Comparison of ENCODE assay signal across 1 cellular context in genomic region chr13:72545030-72545719, GRCh38.
TF ChIP-seq lines count a peak whose summit lies in the region.

No MANE protein-coding gene starts in this region.

TF ChIP-seq in HepG2, 621 proteins besides CTCF, POLR2A, EP300 and RAD21 (continued from another document and continues in another):
- TF ChIP-seq TMF1 (CRISPR knock-in tag; IDR thresholded peaks at IDR 0.05; ENCODE audit: low read depth) (no peak), EHMT2 (IDR thresholded peaks at IDR 0.05; ENCODE audit: borderline replicate concordance, low read depth, low read length) (peak; percentile 80; the same call in 1 of the 2 replicates), ZNF414 (CRISPR knock-in tag; IDR thresholded peaks at IDR 0.05) (no peak), RCOR2 (CRISPR knock-in tag; IDR thresholded peaks at IDR 0.05) (peak; percentile 97), CHCHD3 (CRISPR knock-in tag; IDR thresholded peaks at IDR 0.05) (no peak), SETDB1 (CRISPR knock-in tag; IDR thresholded peaks at IDR 0.05; ENCODE audit: borderline replicate concordance) (no peak), ZMYM3 (CRISPR knock-in tag; IDR thresholded peaks at IDR 0.05) (peak; percentile 90), NR2F1 (CRISPR knock-in tag; IDR thresholded peaks at IDR 0.05) (no peak), JARID2 (CRISPR knock-in tag; IDR thresholded peaks at IDR 0.05; ENCODE audit: insufficient replicate concordance) (no peak), NFYC (CRISPR knock-in tag; IDR thresholded peaks at IDR 0.05) (no peak), ZNF256 (CRISPR knock-in tag; conservative IDR thresholded peaks at IDR 0.05) (0 out of 2 replicates have a peak, but pooled peaks have one; percentile 6), AHR (CRISPR knock-in tag; IDR thresholded peaks at IDR 0.05) (no peak), ONECUT2 (CRISPR knock-in tag; IDR thresholded peaks at IDR 0.05) (no peak), ZBTB7B (CRISPR knock-in tag; IDR thresholded peaks at IDR 0.05) (no peak), ZSCAN29 (CRISPR knock-in tag; conservative IDR thresholded peaks at IDR 0.05) (peak; percentile 22; the same call in 1 of the 2 replicates), TBX3 (IDR thresholded peaks at IDR 0.05; ENCODE audit: borderline replicate concordance) (peak; percentile 55; the same call in 1 of the 2 replicates), TFE3 (CRISPR knock-in tag; IDR thresholded peaks at IDR 0.05) (peak; percentile 84), ZNF274 (CRISPR knock-in tag; IDR thresholded peaks at IDR 0.05) (no peak), TBP (CRISPR knock-in tag; IDR thresholded peaks at IDR 0.05) (no peak), HOXA5 (CRISPR knock-in tag; IDR thresholded peaks at IDR 0.05) (0 out of 2 replicates have a peak, but pooled peaks have one; percentile 58), PLSCR1 (CRISPR knock-in tag; IDR thresholded peaks at IDR 0.05; ENCODE audit: borderline replicate concordance) (no peak), ZNF207 (IDR thresholded peaks at IDR 0.05; ENCODE audit: borderline replicate concordance) (no peak), ZNF597 (CRISPR knock-in tag; IDR thresholded peaks at IDR 0.05) (no peak), ZBTB42 (CRISPR knock-in tag; IDR thresholded peaks at IDR 0.05) (no peak), EED (CRISPR knock-in tag; IDR thresholded peaks at IDR 0.05) (no peak), DPF2 (CRISPR knock-in tag; IDR thresholded peaks at IDR 0.05; ENCODE audit: borderline replicate concordance, low read depth) (peak; percentile 45; the same call in 1 of the 2 replicates), MEIS1 (CRISPR knock-in tag; IDR thresholded peaks at IDR 0.05; ENCODE audit: borderline replicate concordance) (0 out of 2 replicates have a peak, but pooled peaks have one; percentile 37), FOXP4 (CRISPR knock-in tag; IDR thresholded peaks at IDR 0.05) (peak; percentile 89), PTBP1 (IDR thresholded peaks at IDR 0.05; ENCODE audit: low read depth, low read length, poor library complexity, severe bottlenecking) (no peak), NAIF1 (CRISPR knock-in tag; IDR thresholded peaks at IDR 0.05; ENCODE audit: borderline replicate concordance) (no peak), SRSF9 (IDR thresholded peaks at IDR 0.05; ENCODE audit: borderline replicate concordance, insufficient read depth, low read depth, low read length, poor library complexity, severe bottlenecking) (no peak), NR3C1 (CRISPR knock-in tag; IDR thresholded peaks at IDR 0.05) (no peak)
- TF ChIP-seq, protein P1, sequence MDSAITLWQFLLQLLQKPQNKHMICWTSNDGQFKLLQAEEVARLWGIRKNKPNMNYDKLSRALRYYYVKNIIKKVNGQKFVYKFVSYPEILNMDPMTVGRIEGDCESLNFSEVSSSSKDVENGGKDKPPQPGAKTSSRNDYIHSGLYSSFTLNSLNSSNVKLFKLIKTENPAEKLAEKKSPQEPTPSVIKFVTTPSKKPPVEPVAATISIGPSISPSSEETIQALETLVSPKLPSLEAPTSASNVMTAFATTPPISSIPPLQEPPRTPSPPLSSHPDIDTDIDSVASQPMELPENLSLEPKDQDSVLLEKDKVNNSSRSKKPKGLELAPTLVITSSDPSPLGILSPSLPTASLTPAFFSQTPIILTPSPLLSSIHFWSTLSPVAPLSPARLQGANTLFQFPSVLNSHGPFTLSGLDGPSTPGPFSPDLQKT (CRISPR knock-in tag; IDR thresholded peaks at IDR 0.05; ENCODE audit: borderline replicate concordance): no peak
- TF ChIP-seq, protein P2, sequence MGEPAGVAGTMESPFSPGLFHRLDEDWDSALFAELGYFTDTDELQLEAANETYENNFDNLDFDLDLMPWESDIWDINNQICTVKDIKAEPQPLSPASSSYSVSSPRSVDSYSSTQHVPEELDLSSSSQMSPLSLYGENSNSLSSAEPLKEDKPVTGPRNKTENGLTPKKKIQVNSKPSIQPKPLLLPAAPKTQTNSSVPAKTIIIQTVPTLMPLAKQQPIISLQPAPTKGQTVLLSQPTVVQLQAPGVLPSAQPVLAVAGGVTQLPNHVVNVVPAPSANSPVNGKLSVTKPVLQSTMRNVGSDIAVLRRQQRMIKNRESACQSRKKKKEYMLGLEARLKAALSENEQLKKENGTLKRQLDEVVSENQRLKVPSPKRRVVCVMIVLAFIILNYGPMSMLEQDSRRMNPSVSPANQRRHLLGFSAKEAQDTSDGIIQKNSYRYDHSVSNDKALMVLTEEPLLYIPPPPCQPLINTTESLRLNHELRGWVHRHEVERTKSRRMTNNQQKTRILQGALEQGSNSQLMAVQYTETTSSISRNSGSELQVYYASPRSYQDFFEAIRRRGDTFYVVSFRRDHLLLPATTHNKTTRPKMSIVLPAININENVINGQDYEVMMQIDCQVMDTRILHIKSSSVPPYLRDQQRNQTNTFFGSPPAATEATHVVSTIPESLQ (CRISPR knock-in tag; conservative IDR thresholded peaks at IDR 0.05): no peak
- TF ChIP-seq, protein P3, sequence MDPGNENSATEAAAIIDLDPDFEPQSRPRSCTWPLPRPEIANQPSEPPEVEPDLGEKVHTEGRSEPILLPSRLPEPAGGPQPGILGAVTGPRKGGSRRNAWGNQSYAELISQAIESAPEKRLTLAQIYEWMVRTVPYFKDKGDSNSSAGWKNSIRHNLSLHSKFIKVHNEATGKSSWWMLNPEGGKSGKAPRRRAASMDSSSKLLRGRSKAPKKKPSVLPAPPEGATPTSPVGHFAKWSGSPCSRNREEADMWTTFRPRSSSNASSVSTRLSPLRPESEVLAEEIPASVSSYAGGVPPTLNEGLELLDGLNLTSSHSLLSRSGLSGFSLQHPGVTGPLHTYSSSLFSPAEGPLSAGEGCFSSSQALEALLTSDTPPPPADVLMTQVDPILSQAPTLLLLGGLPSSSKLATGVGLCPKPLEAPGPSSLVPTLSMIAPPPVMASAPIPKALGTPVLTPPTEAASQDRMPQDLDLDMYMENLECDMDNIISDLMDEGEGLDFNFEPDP (CRISPR knock-in tag; conservative IDR thresholded peaks at IDR 0.05): no peak
- TF ChIP-seq, protein P4, sequence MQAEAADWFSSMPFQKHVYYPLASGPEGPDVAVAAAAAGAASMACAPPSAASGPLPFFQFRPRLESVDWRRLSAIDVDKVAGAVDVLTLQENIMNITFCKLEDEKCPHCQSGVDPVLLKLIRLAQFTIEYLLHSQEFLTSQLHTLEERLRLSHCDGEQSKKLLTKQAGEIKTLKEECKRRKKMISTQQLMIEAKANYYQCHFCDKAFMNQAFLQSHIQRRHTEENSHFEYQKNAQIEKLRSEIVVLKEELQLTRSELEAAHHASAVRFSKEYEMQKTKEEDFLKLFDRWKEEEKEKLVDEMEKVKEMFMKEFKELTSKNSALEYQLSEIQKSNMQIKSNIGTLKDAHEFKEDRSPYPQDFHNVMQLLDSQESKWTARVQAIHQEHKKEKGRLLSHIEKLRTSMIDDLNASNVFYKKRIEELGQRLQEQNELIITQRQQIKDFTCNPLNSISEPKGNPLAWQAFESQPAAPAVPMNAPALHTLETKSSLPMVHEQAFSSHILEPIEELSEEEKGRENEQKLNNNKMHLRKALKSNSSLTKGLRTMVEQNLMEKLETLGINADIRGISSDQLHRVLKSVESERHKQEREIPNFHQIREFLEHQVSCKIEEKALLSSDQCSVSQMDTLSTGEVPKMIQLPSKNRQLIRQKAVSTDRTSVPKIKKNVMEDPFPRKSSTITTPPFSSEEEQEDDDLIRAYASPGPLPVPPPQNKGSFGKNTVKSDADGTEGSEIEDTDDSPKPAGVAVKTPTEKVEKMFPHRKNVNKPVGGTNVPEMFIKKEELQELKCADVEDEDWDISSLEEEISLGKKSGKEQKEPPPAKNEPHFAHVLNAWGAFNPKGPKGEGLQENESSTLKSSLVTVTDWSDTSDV (CRISPR knock-in tag; IDR thresholded peaks at IDR 0.05): no peak
- TF ChIP-seq, protein P5, sequence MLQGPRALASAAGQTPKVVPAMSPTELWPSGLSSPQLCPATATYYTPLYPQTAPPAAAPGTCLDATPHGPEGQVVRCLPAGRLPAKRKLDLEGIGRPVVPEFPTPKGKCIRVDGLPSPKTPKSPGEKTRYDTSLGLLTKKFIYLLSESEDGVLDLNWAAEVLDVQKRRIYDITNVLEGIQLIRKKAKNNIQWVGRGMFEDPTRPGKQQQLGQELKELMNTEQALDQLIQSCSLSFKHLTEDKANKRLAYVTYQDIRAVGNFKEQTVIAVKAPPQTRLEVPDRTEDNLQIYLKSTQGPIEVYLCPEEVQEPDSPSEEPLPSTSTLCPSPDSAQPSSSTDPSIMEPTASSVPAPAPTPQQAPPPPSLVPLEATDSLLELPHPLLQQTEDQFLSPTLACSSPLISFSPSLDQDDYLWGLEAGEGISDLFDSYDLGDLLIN (CRISPR knock-in tag; IDR thresholded peaks at IDR 0.05; ENCODE audit: borderline replicate concordance): no peak
- TF ChIP-seq, protein P6, sequence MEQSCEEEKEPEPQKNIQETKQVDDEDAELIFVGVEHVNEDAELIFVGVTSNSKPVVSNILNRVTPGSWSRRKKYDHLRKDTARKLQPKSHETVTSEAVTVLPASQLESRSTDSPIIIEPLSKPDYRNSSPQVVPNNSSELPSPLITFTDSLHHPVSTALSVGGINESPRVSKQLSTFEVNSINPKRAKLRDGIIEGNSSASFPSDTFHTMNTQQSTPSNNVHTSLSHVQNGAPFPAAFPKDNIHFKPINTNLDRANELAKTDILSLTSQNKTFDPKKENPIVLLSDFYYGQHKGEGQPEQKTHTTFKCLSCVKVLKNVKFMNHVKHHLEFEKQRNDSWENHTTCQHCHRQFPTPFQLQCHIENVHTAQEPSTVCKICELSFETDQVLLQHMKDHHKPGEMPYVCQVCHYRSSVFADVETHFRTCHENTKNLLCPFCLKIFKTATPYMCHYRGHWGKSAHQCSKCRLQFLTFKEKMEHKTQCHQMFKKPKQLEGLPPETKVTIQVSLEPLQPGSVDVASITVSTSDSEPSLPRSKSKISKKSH (CRISPR knock-in tag; IDR thresholded peaks at IDR 0.05; ENCODE audit: borderline replicate concordance): no peak
